ENCODE assay signal across 8 cellular contexts in the genomic region with DNA sequence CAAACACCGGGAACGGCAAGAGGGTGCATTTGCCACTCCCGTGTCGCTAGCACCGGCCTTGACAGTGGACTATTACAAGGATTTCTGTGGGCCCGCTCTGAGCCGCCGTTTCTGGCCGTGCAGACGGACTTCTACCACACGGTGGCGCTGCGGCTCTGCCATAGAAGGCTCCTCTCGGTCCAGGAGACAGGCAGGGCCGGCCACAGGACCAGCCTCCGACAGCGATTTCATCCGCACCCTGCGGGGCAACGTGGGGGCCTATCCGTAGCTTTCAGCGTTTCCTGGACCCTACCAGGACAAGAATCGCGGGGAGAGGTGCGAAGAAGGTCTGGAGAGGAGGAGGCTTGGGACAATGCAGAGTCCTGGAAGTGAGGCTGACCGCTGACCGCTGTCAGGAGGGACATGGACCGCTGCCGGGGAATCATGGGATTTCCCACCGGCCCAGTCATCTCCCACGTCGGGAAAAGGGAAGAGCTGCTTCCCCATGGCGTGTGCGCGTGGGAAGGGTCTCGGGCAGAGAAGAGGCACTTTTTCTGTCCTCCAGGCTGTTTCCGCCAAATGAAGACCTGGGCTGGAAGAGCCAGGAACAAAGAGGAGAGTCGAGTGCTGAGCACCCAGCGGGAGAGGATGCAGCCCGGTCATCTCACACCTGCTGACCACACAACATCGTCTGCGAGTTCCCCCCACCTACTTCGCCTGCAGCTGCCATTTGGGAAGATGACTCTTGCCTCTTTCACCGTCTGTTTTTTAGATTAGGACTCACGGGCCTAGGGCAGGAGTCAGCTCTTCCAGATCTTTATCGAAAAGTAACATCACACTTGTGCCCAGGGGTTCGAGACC. TPM values are rescaled to one million over a fixed set of nuclear protein-coding genes. Genes with fewer than 3 reads are reported as not detected.
DNase-seq lines count a peak whose midpoint lies in the region; ATAC-seq and TF ChIP-seq lines count a peak whose summit lies in the region.

No MANE protein-coding gene starts in this region.

- H3K27me3 ChIP-seq in Karpas-422 (ENCODE audit: low read length) = no peaks in the 10 kb centered on the region

- peaks cover 28% of the 10 kb centered on the region for H3K4me1 Mint-ChIP-seq in nephron progenitor cell
- peaks cover 9 to 19% of the 10 kb centered on the region in 2 donors for H3K4me1 Mint-ChIP-seq in stimulated activated naive B cell treated with anti-CD40 and anti-IgM and Interleukin-4, amounts not matched to agents 10 μg/mL and 1 μg/mL and 100 μg/mL, for 72 hours

- no peaks in the 10 kb centered on the region for H3K36me3 ChIP-seq in Karpas-422 (ENCODE audit: insufficient read depth, low read length)

- peaks cover 12% of the 10 kb centered on the region for H3K4me1 ChIP-seq in Karpas-422 (ENCODE audit: low read length)

- H3K9me3 ChIP-seq in Karpas-422 (ENCODE audit: low read length) = no peaks in the 10 kb centered on the region

- peak; percentile 80 for DNase-seq in GM20000 (ENCODE audit: low spot score)
- peak; percentile 92 for DNase-seq in Karpas-422
- peak; percentile 80 for DNase-seq in RKO (ENCODE audit: low spot score)
- DNase-seq in activated T-helper 1 cell treated with anti-CD3 and anti-CD28 coated beads, Interleukin-2, amount 50 U/mL, for 16 hours (ENCODE audit: low read depth in 1 of 2, low spot score in 1 of 2) = peak; percentile 63 to 70
- DNase-seq in fibroblast of pulmonary artery (ENCODE audit: low read depth) = peak; percentile 87
- peak; percentile 96 for DNase-seq in nephron progenitor cell
- DNase-seq in stimulated activated naive B cell treated with anti-CD40 and anti-IgM and Interleukin-4, amounts not matched to agents 10 μg/mL and 1 μg/mL and 100 μg/mL, for 72 hours = peak; percentile 66

- no peaks in the 10 kb centered on the region for H3K79me2 ChIP-seq in Karpas-422 (ENCODE audit: low read length)

- H3K36me3 Mint-ChIP-seq in nephron progenitor cell (ENCODE audit: low read depth) = peaks cover 6% of the 10 kb centered on the region
- H3K36me3 Mint-ChIP-seq in stimulated activated naive B cell treated with anti-CD40 and anti-IgM and Interleukin-4, amounts not matched to agents 10 μg/mL and 1 μg/mL and 100 μg/mL, for 72 hours = no peaks in the 10 kb centered on the region

- H3K9me2 ChIP-seq in Karpas-422 (replicated peaks; ENCODE audit: insufficient read depth, low read length) = no peaks in the 10 kb centered on the region

- H3K27ac ChIP-seq in C4-2B (no peak overlapping the region), Karpas-422 (ENCODE audit: low read length) (no peak overlapping the region)

- H3K4me3 Mint-ChIP-seq in nephron progenitor cell = peak overlapping the region; percentile 59
- peak overlapping the region; percentile 72 to 77 for H3K4me3 Mint-ChIP-seq in stimulated activated naive B cell treated with anti-CD40 and anti-IgM and Interleukin-4, amounts not matched to agents 10 μg/mL and 1 μg/mL and 100 μg/mL, for 72 hours

- H3K4me3 ChIP-seq in Karpas-422 (ENCODE audit: low read length) (no peak overlapping the region), fibroblast of pulmonary artery (replicated peaks; ENCODE audit: low read depth, low read length) (peak overlapping the region; percentile 32)

- peaks cover 26% of the 10 kb centered on the region for H3K27me3 Mint-ChIP-seq in nephron progenitor cell (ENCODE audit: low read depth, poor library complexity)
- peaks cover 9 to 20% of the 10 kb centered on the region in 2 donors for H3K27me3 Mint-ChIP-seq in stimulated activated naive B cell treated with anti-CD40 and anti-IgM and Interleukin-4, amounts not matched to agents 10 μg/mL and 1 μg/mL and 100 μg/mL, for 72 hours

- no peak overlapping the region for H2AFZ ChIP-seq in Karpas-422 (ENCODE audit: low read length)

- H3K9ac ChIP-seq in Karpas-422 (ENCODE audit: low read length) = 0 out of 2 replicates have a peak overlapping the region, but pooled peaks have one; percentile 30

- no peaks in the 10 kb centered on the region for H4K20me1 ChIP-seq in Karpas-422 (ENCODE audit: insufficient read depth, low read depth, low read length)

- no peak overlapping the region for H3K27ac Mint-ChIP-seq in nephron progenitor cell
- no peak overlapping the region for H3K27ac Mint-ChIP-seq in stimulated activated naive B cell treated with anti-CD40 and anti-IgM and Interleukin-4, amounts not matched to agents 10 μg/mL and 1 μg/mL and 100 μg/mL, for 72 hours

- TF ChIP-seq CTCF in C4-2B (conservative IDR thresholded peaks at IDR 0.05) (peak; percentile 82), GM20000 (IDR thresholded peaks at IDR 0.05; ENCODE audit: extremely low read depth, missing control alignments) (peak; percentile 90), fibroblast of pulmonary artery (IDR thresholded peaks at IDR 0.05; ENCODE audit: low read length, missing control alignments) (peak; percentile 79), nephron progenitor cell (IDR thresholded peaks at IDR 0.05) (peak; percentile 91)

- H3K4me2 ChIP-seq in Karpas-422 (ENCODE audit: low read depth, low read length, poor library complexity, severe bottlenecking) = peak overlapping the region; percentile 26

- no peaks in the 10 kb centered on the region for H3K9me3 Mint-ChIP-seq in nephron progenitor cell
- no peaks in the 10 kb centered on the region for H3K9me3 Mint-ChIP-seq in stimulated activated naive B cell treated with anti-CD40 and anti-IgM and Interleukin-4, amounts not matched to agents 10 μg/mL and 1 μg/mL and 100 μg/mL, for 72 hours

- peak; percentile 90 to 93 for ATAC-seq in stimulated activated naive B cell treated with anti-CD40 and anti-IgM and Interleukin-4, amounts not matched to agents 10 μg/mL and 1 μg/mL and 100 μg/mL, for 72 hours (replicated peaks)

RNA-seq across cellular contexts. Expression of a gene that starts 35.5 kb away (rescaled TPM):
- total RNA-seq in Karpas-422 (2014; rRNA removed; shearing (Covaris generic); ENCODE audit: low replicate concordance) = not detected in 2 replicates
